ENCODE assay signal across 1 cellular context in the genomic region with DNA sequence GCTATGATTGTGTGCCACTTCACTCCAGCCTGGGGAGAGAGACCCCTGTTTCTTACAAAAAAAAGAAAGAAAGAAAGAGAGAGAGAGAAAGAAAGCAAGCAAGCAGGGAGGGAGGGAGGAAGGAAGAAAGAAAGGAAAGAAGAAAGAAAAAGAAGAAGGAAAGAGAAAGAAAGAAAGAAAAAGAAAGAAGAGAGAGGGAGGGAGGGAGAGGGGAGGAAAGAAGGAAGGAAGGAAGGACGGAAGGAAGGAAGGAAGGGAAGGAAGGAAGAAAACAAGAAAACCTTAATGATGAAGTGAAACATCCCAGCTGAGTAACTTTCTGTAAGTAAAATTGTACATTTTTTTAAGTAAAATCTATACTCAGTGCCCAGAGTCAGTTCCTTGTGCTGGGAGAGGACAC.
TF ChIP-seq lines count a peak whose summit lies in the region.

No MANE protein-coding gene starts in this region.

TF ChIP-seq in A549, 52 proteins besides CTCF, POLR2A, EP300 and RAD21 (continued from another document):
- TF ChIP-seq, protein P1, sequence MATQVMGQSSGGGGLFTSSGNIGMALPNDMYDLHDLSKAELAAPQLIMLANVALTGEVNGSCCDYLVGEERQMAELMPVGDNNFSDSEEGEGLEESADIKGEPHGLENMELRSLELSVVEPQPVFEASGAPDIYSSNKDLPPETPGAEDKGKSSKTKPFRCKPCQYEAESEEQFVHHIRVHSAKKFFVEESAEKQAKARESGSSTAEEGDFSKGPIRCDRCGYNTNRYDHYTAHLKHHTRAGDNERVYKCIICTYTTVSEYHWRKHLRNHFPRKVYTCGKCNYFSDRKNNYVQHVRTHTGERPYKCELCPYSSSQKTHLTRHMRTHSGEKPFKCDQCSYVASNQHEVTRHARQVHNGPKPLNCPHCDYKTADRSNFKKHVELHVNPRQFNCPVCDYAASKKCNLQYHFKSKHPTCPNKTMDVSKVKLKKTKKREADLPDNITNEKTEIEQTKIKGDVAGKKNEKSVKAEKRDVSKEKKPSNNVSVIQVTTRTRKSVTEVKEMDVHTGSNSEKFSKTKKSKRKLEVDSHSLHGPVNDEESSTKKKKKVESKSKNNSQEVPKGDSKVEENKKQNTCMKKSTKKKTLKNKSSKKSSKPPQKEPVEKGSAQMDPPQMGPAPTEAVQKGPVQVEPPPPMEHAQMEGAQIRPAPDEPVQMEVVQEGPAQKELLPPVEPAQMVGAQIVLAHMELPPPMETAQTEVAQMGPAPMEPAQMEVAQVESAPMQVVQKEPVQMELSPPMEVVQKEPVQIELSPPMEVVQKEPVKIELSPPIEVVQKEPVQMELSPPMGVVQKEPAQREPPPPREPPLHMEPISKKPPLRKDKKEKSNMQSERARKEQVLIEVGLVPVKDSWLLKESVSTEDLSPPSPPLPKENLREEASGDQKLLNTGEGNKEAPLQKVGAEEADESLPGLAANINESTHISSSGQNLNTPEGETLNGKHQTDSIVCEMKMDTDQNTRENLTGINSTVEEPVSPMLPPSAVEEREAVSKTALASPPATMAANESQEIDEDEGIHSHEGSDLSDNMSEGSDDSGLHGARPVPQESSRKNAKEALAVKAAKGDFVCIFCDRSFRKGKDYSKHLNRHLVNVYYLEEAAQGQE (IDR thresholded peaks at IDR 0.05) = no peak
- TF ChIP-seq NPAS2 (CRISPR knock-in tag; IDR thresholded peaks at IDR 0.05; ENCODE audit: borderline replicate concordance) (no peak), CEBPB (IDR thresholded peaks at IDR 0.05) (no peak), ZC3H11A (IDR thresholded peaks at IDR 0.05) (no peak)
